In the genomic region with DNA sequence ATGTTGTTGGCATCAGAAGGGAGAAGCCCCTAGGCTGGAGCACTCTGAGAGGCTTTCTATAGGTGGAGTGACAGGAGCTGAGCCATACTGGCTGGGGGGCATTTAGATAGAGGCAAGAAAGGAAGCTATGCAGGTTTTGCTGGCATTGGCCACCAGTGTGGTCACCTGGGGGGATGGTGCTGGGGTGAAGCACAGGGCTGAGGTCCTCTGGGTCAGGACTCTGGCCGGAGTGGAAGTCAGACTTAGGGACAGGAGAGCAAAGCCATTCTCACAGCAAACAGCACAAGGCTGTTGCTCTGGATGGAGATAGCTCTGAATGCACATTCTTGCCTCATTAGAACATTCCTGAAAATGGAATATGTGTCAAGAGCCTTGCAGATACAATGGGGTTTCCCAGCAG, we compare ENCODE assay signal across 21 cellular contexts. TPM values are rescaled to one million over a fixed set of nuclear protein-coding genes. Genes with fewer than 3 reads are reported as not detected.
DNase-seq lines count a peak whose midpoint lies in the region; TF ChIP-seq lines count a peak whose summit lies in the region.
"Had no signal": no experiment of that assay in that cellular context is flagged by ENCODE, and none has a peak within 500 bp of the region (broad histone marks: within the 10 kb centered on the region; RNA-seq: fewer than 3 reads in every experiment).

No MANE protein-coding gene starts in this region.

- peaks cover 34% of the 10 kb centered on the region for H3K36me3 ChIP-seq in left ventricle myocardium inferior

- H3K36me3 Mint-ChIP-seq in activated T-helper 2 cell treated with anti-CD3 and anti-CD28 coated beads, Interferon-gamma antibody, Interleukin-2, Interleukin-4, amounts not matched to agents 10 μg/mL and 5 μg/mL and 100 μg/mL, durations not matched to agents 14 hours and 24 hours and 36 hours (ENCODE audit: low read depth), result no peaks in the 10 kb centered on the region
- H3K36me3 Mint-ChIP-seq: IgD-negative memory B cell had no signal

- no peak overlapping the region for H3K27ac Mint-ChIP-seq in activated T-helper 2 cell treated with anti-CD3 and anti-CD28 coated beads, Interferon-gamma antibody, Interleukin-2, Interleukin-4, amounts not matched to agents 10 μg/mL and 5 μg/mL and 100 μg/mL, durations not matched to agents 14 hours and 24 hours and 36 hours
- H3K27ac Mint-ChIP-seq: CD4-positive, alpha-beta T cell; H9; IgD-negative memory B cell had no signal

- peaks cover 9% of the 10 kb centered on the region for H3K9me3 ChIP-seq in left ventricle myocardium inferior (replicated peaks)

- H3K4me3 ChIP-seq in left ventricle myocardium inferior, result no peak overlapping the region
- no peak overlapping the region for H3K4me3 ChIP-seq in choroid plexus epithelial cell (ENCODE audit: low read depth, low read length)
- H3K4me3 ChIP-seq: A549, GM12878 had no signal

- intact Hi-C loops in cardiac septum (cut with DNase I) (no loop called here), left ventricle myocardium inferior (cut with micrococcal nuclease) (no loop called here)
- intact Hi-C loops in activated T-helper 2 cell treated with anti-CD3 and anti-CD28 coated beads, Interferon-gamma antibody, Interleukin-2, Interleukin-4, amounts not matched to agents 10 μg/mL and 5 μg/mL and 100 μg/mL, durations not matched to agents 14 hours and 24 hours and 36 hours (cut with micrococcal nuclease), result no loop called here

- H3K4me1 Mint-ChIP-seq in activated T-helper 2 cell treated with anti-CD3 and anti-CD28 coated beads, Interferon-gamma antibody, Interleukin-2, Interleukin-4, amounts not matched to agents 10 μg/mL and 5 μg/mL and 100 μg/mL, durations not matched to agents 14 hours and 24 hours and 36 hours (ENCODE audit: low read depth), result no peaks in the 10 kb centered on the region
- H3K4me1 Mint-ChIP-seq: H9 had no signal

- H3K4me3 Mint-ChIP-seq in activated T-helper 2 cell treated with anti-CD3 and anti-CD28 coated beads, Interferon-gamma antibody, Interleukin-2, Interleukin-4, amounts not matched to agents 10 μg/mL and 5 μg/mL and 100 μg/mL, durations not matched to agents 14 hours and 24 hours and 36 hours (ENCODE audit: low read depth), result no peak overlapping the region
- H3K4me3 Mint-ChIP-seq: CD4-positive, alpha-beta T cell; H9; IgD-negative memory B cell had no signal

- no peak overlapping the region for H3K27ac ChIP-seq in left ventricle myocardium inferior (replicated peaks)
- H3K27ac ChIP-seq: 22Rv1, A549, C4-2B had no signal

- no peaks in the 10 kb centered on the region for H3K4me1 ChIP-seq in left ventricle myocardium inferior
- H3K4me1 ChIP-seq: A549 had no signal

- TF ChIP-seq CTCF in left ventricle myocardium inferior (IDR thresholded peaks at IDR 0.05; ENCODE audit: borderline replicate concordance) (no peak), choroid plexus epithelial cell (conservative IDR thresholded peaks at IDR 0.05; ENCODE audit: low read depth, low read length) (no peak)

- no peaks in the 10 kb centered on the region for H3K9me3 Mint-ChIP-seq in activated T-helper 2 cell treated with anti-CD3 and anti-CD28 coated beads, Interferon-gamma antibody, Interleukin-2, Interleukin-4, amounts not matched to agents 10 μg/mL and 5 μg/mL and 100 μg/mL, durations not matched to agents 14 hours and 24 hours and 36 hours

- DNase-seq in cardiac septum (ENCODE audit: low spot score) (peak; percentile 7), left ventricle myocardium inferior (no peak), choroid plexus epithelial cell (ENCODE audit: low read depth) (peak; percentile 13), mesenteric fat pad (ENCODE audit: low spot score) (peak; percentile 51), NCI-H1092 (lab: John Stamatoyannopoulos, UW) (no peak)
- no peak for DNase-seq in central memory CD4-positive, alpha-beta T cell
- no peak for DNase-seq in activated T-helper 2 cell treated with anti-CD3 and anti-CD28 coated beads, Interferon-gamma antibody, Interleukin-2, Interleukin-4, amounts not matched to agents 10 μg/mL and 5 μg/mL and 100 μg/mL, durations not matched to agents 14 hours and 24 hours and 36 hours (ENCODE audit: low spot score)
- DNase-seq: AML-193; CD4-positive, alpha-beta T cell; DMS153; DMS79; GF-D8; H9 had no signal

- H3K27me3 Mint-ChIP-seq in activated T-helper 2 cell treated with anti-CD3 and anti-CD28 coated beads, Interferon-gamma antibody, Interleukin-2, Interleukin-4, amounts not matched to agents 10 μg/mL and 5 μg/mL and 100 μg/mL, durations not matched to agents 14 hours and 24 hours and 36 hours (ENCODE audit: low read depth), result peaks cover 2% of the 10 kb centered on the region
- H3K27me3 Mint-ChIP-seq: CD4-positive, alpha-beta T cell had no signal

- H3K27me3 ChIP-seq in left ventricle myocardium inferior (ENCODE audit: low read depth), result no peaks in the 10 kb centered on the region

RNA-seq across cellular contexts. Expression of a gene that starts 47.4 kb away (rescaled TPM):
- total RNA-seq in cardiac septum, result not detected
- not detected for total RNA-seq in left ventricle myocardium inferior
- not detected for total RNA-seq in mesenteric fat pad
- total RNA-seq in activated T-helper 2 cell treated with anti-CD3 and anti-CD28 coated beads, Interferon-gamma antibody, Interleukin-2, Interleukin-4, amounts not matched to agents 10 μg/mL and 5 μg/mL and 100 μg/mL, durations not matched to agents 14 hours and 24 hours and 36 hours, result not detected in 2 replicates
- total RNA-seq: CD4-positive, alpha-beta T cell; Daoy; GM12878; H1; H9; HepG2 had no signal

Comparison
In these comparisons a context has a peak if more than half of its experiments do, and no peak if none do; other contexts are left out.
1. DNase-seq: peak in cardiac septum (single experiment), choroid plexus epithelial cell (single experiment) and mesenteric fat pad (single experiment); none in left ventricle myocardium inferior (single experiment), central memory CD4-positive, alpha-beta T cell (single experiment), NCI-H1092 (single experiment) and activated T-helper 2 cell treated with anti-CD3 and anti-CD28 coated beads, Interferon-gamma antibody, Interleukin-2, Interleukin-4, amounts not matched to agents 10 μg/mL and 5 μg/mL and 100 μg/mL, durations not matched to agents 14 hours and 24 hours and 36 hours (single experiment).